Comparison of ENCODE assay signal across 8 cellular contexts in the genomic region with DNA sequence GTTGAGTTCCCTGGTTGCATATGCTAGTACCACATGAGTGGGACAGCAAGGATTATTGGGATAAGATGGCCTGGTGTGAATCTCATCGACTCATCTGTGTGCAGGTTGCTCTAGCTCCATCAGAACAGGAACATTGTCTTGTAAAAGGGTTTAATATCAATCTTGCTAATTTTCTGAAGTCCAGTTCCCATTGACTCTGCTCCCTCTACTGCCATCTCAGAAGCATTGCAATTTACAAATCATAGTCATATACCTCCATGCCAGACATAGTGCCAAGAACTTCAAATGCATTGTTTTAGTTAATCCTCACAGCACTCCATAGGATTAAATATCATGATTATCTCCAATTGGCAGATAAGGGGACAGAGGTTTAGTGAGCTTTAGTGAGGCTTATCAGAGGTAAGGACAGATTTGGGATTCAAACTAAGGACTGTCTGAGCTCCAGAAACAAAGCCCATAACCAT. TPM values are rescaled to one million over a fixed set of nuclear protein-coding genes. Genes with fewer than 3 reads are reported as not detected.
DNase-seq lines count a peak whose midpoint lies in the region; ATAC-seq and TF ChIP-seq lines count a peak whose summit lies in the region.

No MANE protein-coding gene starts in this region.

- H3K4me1 ChIP-seq in endodermal cell (ENCODE audit: control insufficient read depth, insufficient read depth, low read length) = peaks cover 5% of the 10 kb centered on the region
- H3K4me1 ChIP-seq in gastrocnemius medialis = no peaks in the 10 kb centered on the region

- in situ Hi-C loops in gastrocnemius medialis (cut with MboI; ENCODE audit: low sequenced_read_pairs in 4 of 4) = loop anchor here in 3 of 4 donors (25.0 kb wide), 3 partner anchors 357 to 1007 kb away; a partner anchor contains a TSS

- H3K4me3 ChIP-seq in endodermal cell (ENCODE audit: low read length) = no peak overlapping the region
- no peak overlapping the region for H3K4me3 ChIP-seq in gastrocnemius medialis

- H3K27me3 ChIP-seq in endodermal cell (ENCODE audit: control insufficient read depth, insufficient read depth, low read length, poor library complexity, severe bottlenecking) (peaks cover 36% of the 10 kb centered on the region), gastrocnemius medialis (no peaks in the 10 kb centered on the region)

- intact Hi-C loops in posterior cingulate gyrus (cut with DNase I) (no loop called here), gastrocnemius medialis (cut with DNase I; ENCODE audit: low total_unique reads) (loop anchor here (10.0 kb wide), 1 partner anchor 101 kb away; no protein-coding TSS in a partner anchor)

- H3K27me3 Mint-ChIP-seq in endodermal cell (ENCODE audit: insufficient read depth) = peaks cover 76% of the 10 kb centered on the region
- no peaks in the 10 kb centered on the region for H3K27me3 Mint-ChIP-seq in osteocyte (ENCODE audit: unreplicated experiment)

- no peak overlapping the region for H3K27ac ChIP-seq in C4-2B
- no peak overlapping the region for H3K27ac ChIP-seq in endodermal cell (ENCODE audit: low read depth, low read length)
- no peak overlapping the region for H3K27ac ChIP-seq in gastrocnemius medialis

- H3K9me3 Mint-ChIP-seq in endodermal cell = no peaks in the 10 kb centered on the region
- no peaks in the 10 kb centered on the region for H3K9me3 Mint-ChIP-seq in osteocyte (ENCODE audit: unreplicated experiment)

- H3K27ac Mint-ChIP-seq in endodermal cell (no peak overlapping the region), osteocyte (ENCODE audit: unreplicated experiment) (no peak overlapping the region)

- no peak overlapping the region for H3K4me3 Mint-ChIP-seq in endodermal cell
- no peak overlapping the region for H3K4me3 Mint-ChIP-seq in osteocyte (ENCODE audit: unreplicated experiment)

- DNase-seq in RKO (ENCODE audit: low spot score) (peak; percentile 78), endodermal cell (no peak), osteocyte (ENCODE audit: extremely low spot score, unreplicated experiment) (no peak), posterior cingulate gyrus (no peak), gastrocnemius medialis (no peak)

- no peak for TF ChIP-seq POLR2A in gastrocnemius medialis (IDR thresholded peaks at IDR 0.05)

- H3K36me3 Mint-ChIP-seq in endodermal cell (ENCODE audit: low read depth) = peaks cover 4% of the 10 kb centered on the region
- no peaks in the 10 kb centered on the region for H3K36me3 Mint-ChIP-seq in osteocyte (ENCODE audit: unreplicated experiment)

- H3K9me3 ChIP-seq in endodermal cell (ENCODE audit: control insufficient read depth, low read length) (no peaks in the 10 kb centered on the region), gastrocnemius medialis (no peaks in the 10 kb centered on the region)

- WGBS in endodermal cell (ENCODE audit: insufficient coverage in 1 of 2, insufficient read length in 1 of 2), 2 experiments = 67 to 85% methylated on average over 1 of the region's 1 CpG

- peaks cover 26% of the 10 kb centered on the region for H3K4me1 Mint-ChIP-seq in endodermal cell
- H3K4me1 Mint-ChIP-seq in osteocyte (ENCODE audit: unreplicated experiment) = peaks cover 6% of the 10 kb centered on the region

- ATAC-seq in GM18508 (IDR thresholded peaks at IDR 0.05; ENCODE audit: insufficient read depth, unreplicated experiment) (peak; percentile 35), HG03558 (IDR thresholded peaks at IDR 0.05; ENCODE audit: extremely low read depth, unreplicated experiment) (peak; percentile 42), gastrocnemius medialis (no peak)

- peak; percentile 79 for TF ChIP-seq CTCF in C4-2B (conservative IDR thresholded peaks at IDR 0.05)
- peak; percentile 54 for TF ChIP-seq CTCF in endodermal cell (conservative IDR thresholded peaks at IDR 0.05)
- TF ChIP-seq CTCF in osteocyte (IDR thresholded peaks at IDR 0.05) = peak; percentile 74
- peak in 1 of 5 experiments; percentile 15 for TF ChIP-seq CTCF in gastrocnemius medialis (IDR thresholded peaks at IDR 0.05 in 4 of 5, conservative IDR thresholded peaks at IDR 0.05 in 1 of 5)

- H3K36me3 ChIP-seq in endodermal cell (ENCODE audit: control insufficient read depth, insufficient read depth, low read length) = no peaks in the 10 kb centered on the region
- H3K36me3 ChIP-seq in gastrocnemius medialis = no peaks in the 10 kb centered on the region

- H3K9ac ChIP-seq in endodermal cell (ENCODE audit: extremely low read depth, low read length, poor library complexity, severe bottlenecking) = no peak overlapping the region

RNA-seq across cellular contexts. Expression of a gene that starts 4.8 kb away (rescaled TPM):
- 1 to 10 TPM; 3.2 to 8.8 TPM for total RNA-seq in endodermal cell
- polyA plus RNA-seq in endodermal cell (2013, experiment 1 of 2) = 2.2 TPM
- 3.2 TPM for polyA plus RNA-seq in endodermal cell (2013, experiment 2 of 2)
- 0.47 and 1.3 TPM in 2 replicates for total RNA-seq in osteocyte
- 1 to 10 TPM in 1 of 4 donors, under 1 TPM in 2, not detected in 1; 0.31 to 1.0 (median 0.73) TPM for total RNA-seq in gastrocnemius medialis

Comparison
In these comparisons a context has a peak if more than half of its experiments do, and no peak if none do; other contexts are left out.
1. ATAC-seq: peak in GM18508 (single experiment) and HG03558 (single experiment); none in gastrocnemius medialis (0 of 2).